ENCODE assay signal across 30 cellular contexts in the genomic region with DNA sequence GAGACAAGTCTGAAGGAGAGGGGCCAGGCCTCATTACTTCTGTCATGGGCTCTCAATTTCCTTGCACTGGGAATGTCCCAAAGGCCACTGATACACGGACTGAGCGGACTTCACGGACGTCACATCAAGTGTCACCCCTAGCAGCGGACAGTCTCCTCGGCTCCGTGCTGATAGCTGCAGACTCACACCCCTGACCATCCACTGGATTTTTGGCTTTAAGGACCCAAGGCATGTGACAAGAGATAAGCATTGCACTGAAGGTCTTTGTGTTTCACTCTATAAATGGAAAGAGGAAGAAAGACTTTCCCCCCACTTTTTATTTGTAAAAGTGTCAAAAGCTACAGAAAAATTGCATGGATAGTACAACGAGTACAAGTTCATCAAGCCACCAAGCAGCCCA.
A peak's percentile ranks its signal among the peaks of the same experiment; 100 is the strongest.
DNase-seq lines count a peak whose midpoint lies in the region; ATAC-seq lines count a peak whose summit lies in the region.
"Had no signal": no experiment of that assay in that cellular context is flagged by ENCODE, and none has a peak within 500 bp of the region (broad histone marks: within the 10 kb centered on the region; RNA-seq: fewer than 3 reads in every experiment).

No MANE protein-coding gene starts in this region.

- intact Hi-C loops in dendritic cell treated with granulocyte-macrophage colony-stimulating factor and Interleukin-4, amounts not matched to agents 40 ng/mL and 50 ng/mL, for 4 days (cut with micrococcal nuclease) = no loop called here
- intact Hi-C loops in right cardiac atrium (cut with DNase I) = no loop called here

- no peaks in the 10 kb centered on the region for H3K9me3 ChIP-seq in right cardiac atrium (ENCODE audit: control insufficient read depth, low read length)
- H3K9me3 ChIP-seq: prostate gland, testis had no signal

- no peaks in the 10 kb centered on the region for H3K27me3 Mint-ChIP-seq in dendritic cell treated with granulocyte-macrophage colony-stimulating factor and Interleukin-4, amounts not matched to agents 40 ng/mL and 50 ng/mL, for 4 days
- H3K27me3 Mint-ChIP-seq: activated CD4-positive, alpha-beta memory T cell treated with anti-CD3 and anti-CD28 coated beads for 36 hours had no signal

- WGBS in right cardiac atrium = 46% methylated on average over 8 of the region's 8 CpGs

- H3K27ac Mint-ChIP-seq in dendritic cell treated with granulocyte-macrophage colony-stimulating factor and Interleukin-4, amounts not matched to agents 40 ng/mL and 50 ng/mL, for 4 days = peak overlapping the region; percentile 3
- H3K27ac Mint-ChIP-seq: activated CD4-positive, alpha-beta memory T cell treated with anti-CD3 and anti-CD28 coated beads for 36 hours; activated naive CD4-positive, alpha-beta T cell treated with anti-CD3 and anti-CD28 coated beads, Interleukin-2, amount 50 U/mL, for 72 hours had no signal

- no peaks in the 10 kb centered on the region for H3K9me3 Mint-ChIP-seq in dendritic cell treated with granulocyte-macrophage colony-stimulating factor and Interleukin-4, amounts not matched to agents 40 ng/mL and 50 ng/mL, for 4 days
- H3K9me3 Mint-ChIP-seq: activated CD4-positive, alpha-beta memory T cell treated with anti-CD3 and anti-CD28 coated beads for 36 hours had no signal

- H3K4me1 Mint-ChIP-seq in dendritic cell treated with granulocyte-macrophage colony-stimulating factor and Interleukin-4, amounts not matched to agents 40 ng/mL and 50 ng/mL, for 4 days (ENCODE audit: low read depth) = peaks cover 41% of the 10 kb centered on the region

- no peaks in the 10 kb centered on the region for H3K36me3 Mint-ChIP-seq in dendritic cell treated with granulocyte-macrophage colony-stimulating factor and Interleukin-4, amounts not matched to agents 40 ng/mL and 50 ng/mL, for 4 days (ENCODE audit: low read depth)
- H3K36me3 Mint-ChIP-seq: activated CD4-positive, alpha-beta memory T cell treated with anti-CD3 and anti-CD28 coated beads for 36 hours; activated naive CD4-positive, alpha-beta T cell treated with anti-CD3 and anti-CD28 coated beads, Interleukin-2, amount 50 U/mL, for 72 hours had no signal

- no peaks in the 10 kb centered on the region for H3K27me3 ChIP-seq in right cardiac atrium (ENCODE audit: control insufficient read depth, insufficient read depth)
- H3K27me3 ChIP-seq: foreskin keratinocyte, hepatocyte, testis had no signal

- DNase-seq in CD1c-positive myeloid dendritic cell (ENCODE audit: extremely low spot score) = peak; percentile 3
- peak; percentile 89 for DNase-seq in OCI-M1 (lab: John Stamatoyannopoulos, UW)
- peak; percentile 51 to 75 (median 73) for DNase-seq in right cardiac atrium
- no peak for DNase-seq in anterior cingulate cortex (lab: John Stamatoyannopoulos, UW)
- DNase-seq in NCI-H2029 (lab: John Stamatoyannopoulos, UW) = no peak
- DNase-seq in T-helper 2 cell = no peak
- DNase-seq: activated CD4-positive, alpha-beta memory T cell treated with anti-CD3 and anti-CD28 coated beads for 36 hours; activated CD8-positive, alpha-beta memory T cell treated with anti-CD3 and anti-CD28 coated beads, Interleukin-2, amount 50 U/mL, for 48 hours; aorta; foreskin keratinocyte; GOT3; left colon; mesendoderm; NCI-H1105 treated with DMSO at 0.1 percent for 48 hours; NCI-H2029 treated with DMSO at 0.1 percent for 48 hours; NCI-H226; NCI-H69; stimulated activated CD4-positive, alpha-beta T cell treated with anti-CD3 and anti-CD28 coated beads, Interleukin-4, amount 100 ng/mL, for 4 hours; stimulated activated naive CD8-positive, alpha-beta T cell treated with anti-CD3 and anti-CD28 coated beads, Interleukin-15, Interleukin-2, amounts not matched to agents 100 U/mL and 50 U/mL, for 24 hours; T-helper 9 cell; testis had no signal

- H3K4me3 ChIP-seq in right cardiac atrium (ENCODE audit: low read length) = no peak overlapping the region
- H3K4me3 ChIP-seq: coronary artery, hepatocyte, prostate gland, testis had no signal

- H3K4me3 Mint-ChIP-seq in dendritic cell treated with granulocyte-macrophage colony-stimulating factor and Interleukin-4, amounts not matched to agents 40 ng/mL and 50 ng/mL, for 4 days = no peak overlapping the region
- H3K4me3 Mint-ChIP-seq: activated CD4-positive, alpha-beta memory T cell treated with anti-CD3 and anti-CD28 coated beads for 36 hours had no signal

- peaks cover 9% of the 10 kb centered on the region for H3K4me1 ChIP-seq in right cardiac atrium (ENCODE audit: control insufficient read depth, insufficient read depth, low read length)
- H3K4me1 ChIP-seq: foreskin keratinocyte, prostate gland had no signal

- H3K27ac ChIP-seq in right cardiac atrium (ENCODE audit: low read length) = no peak overlapping the region
- H3K27ac ChIP-seq: C4-2B, coronary artery, foreskin keratinocyte, hepatocyte, prostate gland, testis had no signal

- peak; percentile 94 for ATAC-seq in right cardiac atrium
- ATAC-seq in GM21515 (IDR thresholded peaks at IDR 0.05; ENCODE audit: unreplicated experiment) = no peak
- ATAC-seq: activated CD4-positive, CD25-positive, alpha-beta regulatory T cell treated with anti-CD3 and anti-CD28 coated beads, Interleukin-2, amount 50 U/mL, for 24 hours; activated naive CD4-positive, alpha-beta T cell treated with anti-CD3 and anti-CD28 coated beads, Interleukin-2, amount 50 U/mL, for 72 hours; esophagus mucosa; foreskin keratinocyte; left colon; stimulated activated naive CD8-positive, alpha-beta T cell treated with anti-CD3 and anti-CD28 coated beads, Interleukin-15, Interleukin-2, amounts not matched to agents 100 U/mL and 50 U/mL, for 24 hours had no signal

Comparison
In these comparisons a context has a peak if more than half of its experiments do, and no peak if none do; other contexts are left out.
1. DNase-seq: peak in CD1c-positive myeloid dendritic cell (single experiment), OCI-M1 (single experiment) and right cardiac atrium (3 of 3); none in anterior cingulate cortex (0 of 58), NCI-H2029 (single experiment) and T-helper 2 cell (0 of 5).